1 cellular context compared by ENCODE assay signal in genomic region chr3:194300392-194300758, GRCh38.
TF ChIP-seq lines count a peak whose summit lies in the region.

No MANE protein-coding gene starts in this region.

TF ChIP-seq in GM23338, 12 proteins besides CTCF, POLR2A, EP300 and RAD21 (continued from another document):
- TF ChIP-seq ZNF462 (CRISPR knock-in tag; IDR thresholded peaks at IDR 0.05) (0 out of 2 replicates have a peak, but pooled peaks have one; percentile 62), NANOG (IDR thresholded peaks at IDR 0.05; ENCODE audit: borderline replicate concordance) (no peak), EZH2 (IDR thresholded peaks at IDR 0.05; ENCODE audit: low read depth, unreplicated experiment) (no peak), ZNF331 (CRISPR knock-in tag; IDR thresholded peaks at IDR 0.05; ENCODE audit: low read depth) (no peak), ETS1 (IDR thresholded peaks at IDR 0.05) (no peak), REST (IDR thresholded peaks at IDR 0.05; ENCODE audit: unreplicated experiment) (no peak)
